ENCODE assay signal across 20 cellular contexts in genomic region chr6:18099501-18099900, GRCh38. TPM values are rescaled to one million over a fixed set of nuclear protein-coding genes. Genes with fewer than 3 reads are reported as not detected.
DNase-seq lines count a peak whose midpoint lies in the region; FAIRE-seq and TF ChIP-seq lines count a peak whose summit lies in the region.
"Had no signal": no experiment of that assay in that cellular context is flagged by ENCODE, and none has a peak within 500 bp of the region (broad histone marks: within the 10 kb centered on the region; RNA-seq: fewer than 3 reads in every experiment).

No MANE protein-coding gene starts in this region.

- no peak for TF ChIP-seq POLR2A in tibial nerve (IDR thresholded peaks at IDR 0.05)

- H3K36me3 Mint-ChIP-seq in astrocyte (ENCODE audit: low read depth, unreplicated experiment) = no peaks in the 10 kb centered on the region

- no peak overlapping the region for H3K4me3 Mint-ChIP-seq in astrocyte (ENCODE audit: unreplicated experiment)
- H3K4me3 Mint-ChIP-seq: CD4-positive, alpha-beta T cell; HFFc6 had no signal

- 69 to 83% methylated on average over 2 of the region's 2 CpGs for WGBS in tibial nerve, 2 donors

- TF ChIP-seq EP300 in tibial nerve (IDR thresholded peaks at IDR 0.05) = no peak

- no peaks in the 10 kb centered on the region for H3K27me3 Mint-ChIP-seq in astrocyte (ENCODE audit: low read depth, unreplicated experiment)

- no peak overlapping the region for H2AFZ ChIP-seq in astrocyte (ENCODE audit: low read depth, low read length)

- H3K36me3 ChIP-seq in astrocyte (ENCODE audit: insufficient read depth, low read length) (no peaks in the 10 kb centered on the region), tibial nerve (no peaks in the 10 kb centered on the region)
- H3K36me3 ChIP-seq: BE2C had no signal

- H3K4me1 ChIP-seq in astrocyte (ENCODE audit: insufficient read depth, low read length) = no peaks in the 10 kb centered on the region
- peaks cover 0 to 4% (median 0%) of the 10 kb centered on the region in 4 donors for H3K4me1 ChIP-seq in tibial nerve
- H3K4me1 ChIP-seq: BE2C had no signal

- no peaks in the 10 kb centered on the region for H3K27me3 ChIP-seq in astrocyte (ENCODE audit: insufficient read depth, low read length)
- H3K27me3 ChIP-seq in tibial nerve = no peaks in the 10 kb centered on the region
- H3K27me3 ChIP-seq: BE2C had no signal

- peak; percentile 64 for DNase-seq in NCI-H2107 treated with DMSO at 0.1 percent for 48 hours (lab: John Stamatoyannopoulos, UW; ENCODE audit: unreplicated experiment)
- DNase-seq in NCI-H2107 (lab: John Stamatoyannopoulos, UW) = no peak
- DNase-seq in astrocyte (ENCODE audit: low read depth) = peak; percentile 32
- peak; percentile 51 for DNase-seq in epithelial cell of prostate (ENCODE audit: low read depth, low spot score)
- no peak for DNase-seq in tibial nerve (ENCODE audit: low spot score in 2 of 2)
- no peak for DNase-seq in HEK293T (ENCODE audit: extremely low spot score)
- no peak for DNase-seq in midbrain (lab: John Stamatoyannopoulos, UW)
- no peak for DNase-seq in RKO (ENCODE audit: low spot score)
- DNase-seq: BE2C; CD4-positive, alpha-beta T cell; HFFc6; IMR-90; MV-4-11; NCI-H1417 treated with DMSO at 0.1 percent for 48 hours; NCI-H2029; NCI-H510A; Right ventricle myocardium superior had no signal

- H3K4me3 ChIP-seq in astrocyte (ENCODE audit: insufficient read depth, low read depth, low read length) (no peak overlapping the region), tibial nerve (no peak overlapping the region)

- no peak for FAIRE-seq in astrocyte (lab: Jason Lieb, UNC)
- FAIRE-seq: H1 had no signal

- no peaks in the 10 kb centered on the region for H4K20me1 ChIP-seq in astrocyte (ENCODE audit: insufficient read depth, low read length)

- POLR2A ChIA-PET in HEK293T (lab: Yijun Ruan, JAX) = no interaction called here

- no peak overlapping the region for H3K4me2 ChIP-seq in astrocyte (ENCODE audit: low read length)

- peaks cover 12% of the 10 kb centered on the region for H3K4me1 Mint-ChIP-seq in astrocyte (ENCODE audit: low read depth, unreplicated experiment)

- H3K27ac ChIP-seq in astrocyte (ENCODE audit: low read depth, low read length) (no peak overlapping the region), epithelial cell of prostate (no peak overlapping the region), tibial nerve (peak overlapping the region; percentile 3 to 77 (median 56))
- H3K27ac ChIP-seq: 22Rv1 had no signal

- no peaks in the 10 kb centered on the region for H3K9me3 ChIP-seq in astrocyte (ENCODE audit: insufficient read depth, low read depth, low read length)
- no peaks in the 10 kb centered on the region for H3K9me3 ChIP-seq in tibial nerve
- H3K9me3 ChIP-seq: BE2C had no signal

- H3K79me2 ChIP-seq in astrocyte (ENCODE audit: insufficient read depth, low read length) = no peaks in the 10 kb centered on the region

- H3K9me3 Mint-ChIP-seq in astrocyte (ENCODE audit: unreplicated experiment) = no peaks in the 10 kb centered on the region
- H3K9me3 Mint-ChIP-seq: CD4-positive, alpha-beta T cell; HFFc6 had no signal

- no peak overlapping the region for H3K27ac Mint-ChIP-seq in astrocyte (ENCODE audit: unreplicated experiment)
- H3K27ac Mint-ChIP-seq: CD4-positive, alpha-beta T cell; HFFc6 had no signal

- no peak for TF ChIP-seq CTCF in astrocyte (IDR thresholded peaks at IDR 0.05; ENCODE audit: insufficient read depth, low read depth, low read length)
- TF ChIP-seq CTCF in tibial nerve (IDR thresholded peaks at IDR 0.05) = no peak

- CTCF ChIA-PET in HEK293T (lab: Yijun Ruan, JAX) = no interaction called here

- H3K9ac ChIP-seq in astrocyte (ENCODE audit: low read length) = no peak overlapping the region

TF ChIP-seq in HEK293T, 16 proteins besides CTCF, POLR2A, EP300 and RAD21:
- TF ChIP-seq NFRKB (IDR thresholded peaks at IDR 0.05) = no peak
- no peak for TF ChIP-seq FOXM1 (IDR thresholded peaks at IDR 0.05; ENCODE audit: borderline replicate concordance)
- TF ChIP-seq PKNOX1 (IDR thresholded peaks at IDR 0.05) = no peak

RNA-seq across cellular contexts. Expression of gene NHLRC1, which starts 23.0 kb away (rescaled TPM):
- total RNA-seq in astrocyte (0.29 TPM in 1 of 2 replicates, not detected in the other), tibial nerve (1 to 10 TPM; 2.0 to 5.0 (median 4.3) TPM)
- total RNA-seq: G401 had no signal

RNA-seq across cellular contexts. Expression of gene TPMT, which starts 55.4 kb away (rescaled TPM):
- total RNA-seq in astrocyte (10.5 and 11.7 TPM in 2 replicates), tibial nerve (1 to 10 TPM; 3.8 to 9.3 (median 5.4) TPM)

RNA-seq across cellular contexts. Expression of gene KDM1B, which starts 55.7 kb away (rescaled TPM):
- total RNA-seq in astrocyte (16.5 and 19.0 TPM in 2 replicates), tibial nerve (10 to 100 TPM in 3 of 4 donors, 1 to 10 TPM in 1; 9.4 to 16.5 (median 15.2) TPM)

Comparison
In these comparisons a context has a peak if more than half of its experiments do, and no peak if none do; other contexts are left out.
1. DNase-seq: peak in NCI-H2107 treated with DMSO at 0.1 percent for 48 hours (single experiment), astrocyte (single experiment) and epithelial cell of prostate (single experiment); none in NCI-H2107 (single experiment), tibial nerve (0 of 2), HEK293T (single experiment), midbrain (single experiment) and RKO (single experiment).
2. H3K27ac ChIP-seq: peak in tibial nerve (4 of 4); none in astrocyte (single experiment) and epithelial cell of prostate (single experiment).